8 cellular contexts compared by ENCODE assay signal in genomic region chr11:44760917-44761545, GRCh38. TPM values are rescaled to one million over a fixed set of nuclear protein-coding genes. Genes with fewer than 3 reads are reported as not detected.
DNase-seq lines count a peak whose midpoint lies in the region; ATAC-seq, FAIRE-seq and TF ChIP-seq lines count a peak whose summit lies in the region.

No MANE protein-coding gene starts in this region.

- no peak overlapping the region for H3K27ac ChIP-seq in GM12878 (ENCODE audit: control insufficient read depth, insufficient read depth)
- H3K27ac ChIP-seq in suprapubic skin = peak overlapping the region; percentile 47

- peaks cover 0 to 4% of the 10 kb centered on the region in 2 experiments; a peak in 1 of 4 replicates for H3K27me3 ChIP-seq in GM12878 (replicated peaks in 1 of 2; ENCODE audit: control insufficient read depth in 2 of 2, insufficient read depth in 2 of 2, low read length in 1 of 2)
- H3K27me3 ChIP-seq in suprapubic skin = no peaks in the 10 kb centered on the region

- TF ChIP-seq RAD21 in GM12878 (IDR thresholded peaks at IDR 0.05; ENCODE audit: insufficient read depth, low read depth, low read length) = no peak

- H3K4me3 ChIP-seq in GM12878 (no peak overlapping the region), suprapubic skin (no peak overlapping the region)

- intact Hi-C loops in GM12878 (cut with micrococcal nuclease; ENCODE audit: unreplicated experiment) = no loop called here

- no peaks in the 10 kb centered on the region for H4K20me1 ChIP-seq in GM12878 (ENCODE audit: control insufficient read depth, insufficient read depth)

- POLR2A ChIA-PET in GM12878 (lab: Charles Lee) = no interaction called here

- 19% methylated on average over 10 of the region's 10 CpGs for WGBS in GM12878 (ENCODE audit: insufficient coverage, insufficient replicate concordance, low lambda C conversion rate, missing lambda C conversion rate)
- 30% methylated on average over 7 of the region's 10 CpGs for WGBS in suprapubic skin

- no peaks in the 10 kb centered on the region for H3K79me2 ChIP-seq in GM12878 (ENCODE audit: control insufficient read depth, insufficient read depth, low read length)

- peak in 2 of 3 experiments; percentile 11 to 27; a peak in 1 of 6 replicates for TF ChIP-seq CTCF in GM12878 (IDR thresholded peaks at IDR 0.05 in 2 of 3, conservative IDR thresholded peaks at IDR 0.05 in 1 of 3; ENCODE audit: control insufficient read depth in 2 of 3, extremely low read depth in 1 of 3, insufficient read depth in 1 of 3, low read depth in 3 of 3, low read length in 3 of 3)
- TF ChIP-seq CTCF in suprapubic skin (IDR thresholded peaks at IDR 0.05) = no peak

- H3K36me3 ChIP-seq in GM12878 (ENCODE audit: control insufficient read depth in 2 of 2, insufficient read depth in 2 of 2, low read length in 1 of 2) = no peaks in the 10 kb centered on the region
- no peaks in the 10 kb centered on the region for H3K36me3 ChIP-seq in suprapubic skin

- H3K9ac ChIP-seq in GM12878 (ENCODE audit: control insufficient read depth, insufficient read depth, low read length) = no peak overlapping the region

- TF ChIP-seq EP300 in GM12878 (IDR thresholded peaks at IDR 0.05; ENCODE audit: borderline replicate concordance in 1 of 2, control insufficient read depth in 1 of 2, low read depth in 2 of 2, low read length in 2 of 2) (no peak), suprapubic skin (IDR thresholded peaks at IDR 0.05) (no peak)

- SMC1A ChIA-PET in GM12878 (lab: Charles Lee; ENCODE audit: uncharacterized antibody, unreplicated experiment) = no interaction called here

- CTCF ChIA-PET in GM12878 (lab: Yijun Ruan, JAX) = interaction anchor here (1.0 to 1.6 kb wide), 4 partner anchors 14 to 151 kb away, joined by 3 to 5 read pairs (median 4); no protein-coding TSS in a partner anchor

- ATAC-seq in GM12878 = peak; percentile 55; the same call in 2 of the 3 replicates

- DNase-seq in HUDEP-2 (lab: John Stamatoyannopoulos, UW; ENCODE audit: unreplicated experiment in 76 of 76) = peak in 57 of 76 experiments; percentile 4 to 67 (median 28)
- DNase-seq in GM12878 (ENCODE audit: low read depth, low spot score) = no peak
- peak; percentile 69 for DNase-seq in islet precursor cell
- peak in 1 of 2 donors; percentile 71 for DNase-seq in suprapubic skin (ENCODE audit: low spot score in 2 of 2)
- no peak for DNase-seq in effector CD8-positive, alpha-beta T cell (lab: John Stamatoyannopoulos, UW)
- no peak for DNase-seq in activated T-cell treated with anti-CD3 and anti-CD28 coated beads, Interleukin-2, amount 50 U/mL, for 48 hours
- no peak for DNase-seq in KBM-7
- no peak for DNase-seq in AML-193 (lab: John Stamatoyannopoulos, UW)

- no peak overlapping the region for H2AFZ ChIP-seq in GM12878 (ENCODE audit: control insufficient read depth, low read depth, low read length)

- TF ChIP-seq POLR2A in GM12878 (IDR thresholded peaks at IDR 0.05; ENCODE audit: low read depth, low read length) (no peak), suprapubic skin (IDR thresholded peaks at IDR 0.05) (no peak)

- FAIRE-seq in GM12878 (lab: Jason Lieb, UNC) = no peak

- RAD21 ChIA-PET in GM12878 (lab: Charles Lee; ENCODE audit: unreplicated experiment) = interaction anchor here (0.5 kb wide), 1 partner anchor 237 kb away, joined by 3 read pairs; no protein-coding TSS in a partner anchor

- H3K4me2 ChIP-seq in GM12878 (ENCODE audit: control insufficient read depth, insufficient read depth) = no peak overlapping the region

- H3K9me3 ChIP-seq in GM12878 (replicated peaks; ENCODE audit: control insufficient read depth, insufficient read depth, low read length) (no peaks in the 10 kb centered on the region; the same call in 2 of the 3 replicates), suprapubic skin (no peaks in the 10 kb centered on the region)

- in situ Hi-C loops in GM12878 (cut with MboI) = no loop called here
- in situ Hi-C loops in KBM-7 (cut with MboI; ENCODE audit: low pct_unique_long_range_greater_than_20kb, low sequenced_read_pairs) = no loop called here

- no TSS peak for BruUV-seq in GM12878 (replicated peaks; lab: Mats Ljungman, UMichigan)

- no peaks in the 10 kb centered on the region for H3K4me1 ChIP-seq in GM12878 (ENCODE audit: control insufficient read depth, insufficient read depth, low read length)
- H3K4me1 ChIP-seq in suprapubic skin = peaks cover 24% of the 10 kb centered on the region

TF ChIP-seq in GM12878, 131 proteins besides CTCF, POLR2A, EP300 and RAD21 (continues in another document):
- TF ChIP-seq BMI1 (IDR thresholded peaks at IDR 0.05; ENCODE audit: borderline replicate concordance) (no peak), SUPT20H (IDR thresholded peaks at IDR 0.05; ENCODE audit: borderline replicate concordance, control insufficient read depth, low read depth, low read length) (no peak), MEF2A (IDR thresholded peaks at IDR 0.05; ENCODE audit: insufficient read depth, low read depth, low read length) (no peak), SUZ12 (IDR thresholded peaks at IDR 0.05; ENCODE audit: unreplicated experiment) (no peak), RFX5 (IDR thresholded peaks at IDR 0.05; ENCODE audit: low read depth, low read length) (no peak), TCF7 (IDR thresholded peaks at IDR 0.05; ENCODE audit: borderline replicate concordance) (no peak), MAX (IDR thresholded peaks at IDR 0.05; ENCODE audit: low read depth, low read length) (no peak), RB1 (IDR thresholded peaks at IDR 0.05; ENCODE audit: borderline replicate concordance) (no peak), SMARCA5 (IDR thresholded peaks at IDR 0.05) (no peak), MLLT1 (IDR thresholded peaks at IDR 0.05) (no peak), CBFB (IDR thresholded peaks at IDR 0.05; ENCODE audit: low read depth) (no peak), RELA (IDR thresholded peaks at IDR 0.05; ENCODE audit: borderline replicate concordance, partially characterized antibody) (no peak), ZBED1 (IDR thresholded peaks at IDR 0.05; ENCODE audit: borderline replicate concordance) (no peak), POLR2AphosphoS5 (IDR thresholded peaks at IDR 0.05; ENCODE audit: low read length) (no peak), RAD51 (IDR thresholded peaks at IDR 0.05) (no peak), E4F1 (IDR thresholded peaks at IDR 0.05; ENCODE audit: borderline replicate concordance, partially characterized antibody) (no peak), CBX3 (IDR thresholded peaks at IDR 0.05; ENCODE audit: borderline replicate concordance, low read depth) (no peak), KAT2A (conservative IDR thresholded peaks at IDR 0.05; ENCODE audit: control insufficient read depth, low read depth, low read length) (no peak), BCL11A (IDR thresholded peaks at IDR 0.05; ENCODE audit: low read depth, low read length) (no peak)

RNA-seq across cellular contexts. Expression of gene TSPAN18, which starts 34.3 kb away (rescaled TPM):
- 0.71 and 1.2 TPM in 2 replicates for total RNA-seq in GM12878 (2013; cell fraction: nucleolus; rRNA removed)
- total RNA-seq in GM12878 (2014; rRNA removed) (0.11 and 0.27 TPM in 2 replicates), GM12878 (2014; rRNA removed; fragmentation: Illumina TruSeq; extraction: Trizol) (0.13 and 0.23 TPM in 2 replicates), GM12878 (2021) (0.77 and 0.96 TPM in 2 replicates), suprapubic skin (1 to 10 TPM; 1.3 to 5.1 (median 3.9) TPM)
- 1.1 TPM for polyA plus RNA-seq in GM12878 (2011; ENCODE audit: low read depth)
- polyA plus RNA-seq in GM12878 (2011; rRNA removed) (0.13 and 0.46 TPM in 2 replicates), GM12878 (2014; fragmentation: Illumina TruSeq; extraction: Trizol) (0.27 and 0.32 TPM in 2 replicates), GM12878 (2014; fragmentation: Nextera tagmentation; extraction: Ambion mirVana) (under 1 TPM; 0.02 to 0.13 TPM), GM12878 (2014; rRNA removed) (0.10 and 0.13 TPM in 2 replicates), GM12878 (2016; fragmentation: Nextera tagmentation; extraction: Ambion mirVana) (under 1 TPM in 1 of 2 experiments, not detected in 1; 0.15 TPM)
- 0.45 and 0.49 TPM in 2 replicates for polyA plus RNA-seq in GM12878 (2011; cell fraction: cytosol; rRNA removed)
- 0.40 and 0.75 TPM in 2 replicates for polyA plus RNA-seq in GM12878 (2011; cell fraction: nucleus; rRNA removed)
- 0.67 and 3.0 TPM in 2 replicates for polyA plus RNA-seq in GM12878 (2012)
- polyA minus RNA-seq in GM12878 (2011; rRNA and poly(A)+ RNA removed) = 0.44 and 0.77 TPM in 2 replicates
- not detected in 2 replicates for polyA minus RNA-seq in GM12878 (2011; cell fraction: cytosol; rRNA and poly(A)+ RNA removed)
- 1.1 and 1.3 TPM in 2 replicates for polyA minus RNA-seq in GM12878 (2011; cell fraction: nucleus; rRNA and poly(A)+ RNA removed)

Comparison
In these comparisons a context has a peak if more than half of its experiments do, and no peak if none do; other contexts are left out.
1. DNase-seq: peak in HUDEP-2 (57 of 76) and islet precursor cell (single experiment); none in GM12878 (single experiment), effector CD8-positive, alpha-beta T cell (single experiment), activated T-cell treated with anti-CD3 and anti-CD28 coated beads, Interleukin-2, amount 50 U/mL, for 48 hours (0 of 2), KBM-7 (single experiment) and AML-193 (0 of 2).
2. CTCF ChIP-seq: peak in GM12878 (2 of 3); none in suprapubic skin (0 of 2).